In the genomic region with DNA sequence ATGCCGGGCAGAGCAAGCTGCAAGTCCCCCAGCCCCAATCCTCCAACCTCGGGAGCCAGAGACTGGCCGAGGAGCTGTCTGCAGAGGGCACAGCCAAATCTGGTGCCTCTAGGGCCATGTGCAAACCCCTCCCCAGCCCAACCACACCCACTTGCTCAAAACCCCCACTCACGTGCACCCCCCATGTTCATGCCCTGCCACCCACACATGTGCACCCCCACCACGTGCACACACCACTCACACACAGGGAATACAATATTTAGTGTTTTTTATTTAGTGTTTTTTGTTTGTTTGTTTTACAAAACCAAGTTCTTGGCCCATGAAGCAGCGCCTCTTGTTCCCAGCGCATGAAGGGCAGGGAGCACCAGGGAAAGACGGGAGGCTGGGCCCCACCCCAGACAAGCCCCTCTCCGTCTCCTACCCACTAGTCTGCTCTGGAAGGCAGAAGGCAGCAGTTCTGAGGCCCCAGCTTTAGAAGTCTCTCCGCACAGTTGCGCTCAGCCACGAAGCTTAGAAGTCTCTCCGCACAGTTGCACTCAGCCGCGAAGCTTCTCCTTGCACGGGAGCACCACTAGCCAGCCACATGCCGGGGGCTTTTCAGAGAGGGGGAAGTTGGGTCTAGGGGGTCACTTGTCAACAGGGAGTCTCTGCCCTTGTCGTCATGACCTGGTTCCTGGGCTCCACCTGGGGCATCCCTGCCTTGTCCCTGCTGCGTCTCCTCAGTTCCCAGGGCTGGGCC, we compare ENCODE assay signal across 13 cellular contexts.
DNase-seq lines count a peak whose midpoint lies in the region; ATAC-seq and TF ChIP-seq lines count a peak whose summit lies in the region.
"Had no signal": no experiment of that assay in that cellular context is flagged by ENCODE, and none has a peak within 500 bp of the region (broad histone marks: within the 10 kb centered on the region; RNA-seq: fewer than 3 reads in every experiment).

No MANE protein-coding gene starts in this region.

- H3K9me3 ChIP-seq in GM23248 (ENCODE audit: low read depth) = no peaks in the 10 kb centered on the region

- H3K27ac Mint-ChIP-seq in nephron progenitor cell = no peak overlapping the region
- H3K27ac Mint-ChIP-seq in stimulated activated memory B cell treated with anti-CD40 and anti-IgM and Interleukin-4, amounts not matched to agents 10 μg/mL and 1 μg/mL and 100 μg/mL, for 72 hours = no peak overlapping the region

- peaks cover 21% of the 10 kb centered on the region for H3K4me1 Mint-ChIP-seq in nephron progenitor cell
- no peaks in the 10 kb centered on the region for H3K4me1 Mint-ChIP-seq in stimulated activated memory B cell treated with anti-CD40 and anti-IgM and Interleukin-4, amounts not matched to agents 10 μg/mL and 1 μg/mL and 100 μg/mL, for 72 hours

- H3K36me3 Mint-ChIP-seq in nephron progenitor cell (ENCODE audit: low read depth) = no peaks in the 10 kb centered on the region
- H3K36me3 Mint-ChIP-seq in stimulated activated memory B cell treated with anti-CD40 and anti-IgM and Interleukin-4, amounts not matched to agents 10 μg/mL and 1 μg/mL and 100 μg/mL, for 72 hours = no peaks in the 10 kb centered on the region

- TF ChIP-seq CTCF in nephron progenitor cell (IDR thresholded peaks at IDR 0.05) (no peak), GM13977 (IDR thresholded peaks at IDR 0.05; ENCODE audit: extremely low read depth, insufficient read depth, missing control alignments) (no peak)

- no peak overlapping the region for H3K4me2 ChIP-seq in GM23248 (ENCODE audit: unreplicated experiment)

- H3K9me2 ChIP-seq in GM23248 (ENCODE audit: insufficient read depth) = no peaks in the 10 kb centered on the region

- peak; percentile 28 for DNase-seq in activated CD8-positive, alpha-beta memory T cell treated with anti-CD3 and anti-CD28 coated beads for 24 hours
- DNase-seq in activated CD8-positive, alpha-beta memory T cell treated with anti-CD3 and anti-CD28 coated beads, Interleukin-2, amount 50 U/mL, for 4 hours = no peak
- peak; percentile 41 for DNase-seq in activated CD8-positive, alpha-beta memory T cell treated with anti-CD3 and anti-CD28 coated beads, Interleukin-2, amount 50 U/mL, for 48 hours
- DNase-seq in nephron progenitor cell (peak; percentile 44), GM13977 (ENCODE audit: low spot score) (no peak), GM23248 (no peak), NCI-H2081 treated with DMSO at 0.1 percent for 48 hours (lab: John Stamatoyannopoulos, UW) (no peak)
- DNase-seq: GF-D8, NCI-H187, NCI-H2171, NCI-H446, NCI-H748 treated with DMSO at 0.1 percent for 48 hours had no signal

- H2AFZ ChIP-seq in GM23248 = no peak overlapping the region

- no peaks in the 10 kb centered on the region for H3K4me1 ChIP-seq in GM23248 (ENCODE audit: insufficient read depth)

- 51 to 55% methylated on average over 15 to 18 of the region's 19 CpGs for WGBS in GM23248 (ENCODE audit: low coverage in 1 of 2, low lambda C conversion rate in 2 of 2, missing lambda C conversion rate in 2 of 2), 2 experiments

- peaks cover 3% of the 10 kb centered on the region for H3K9me3 Mint-ChIP-seq in nephron progenitor cell
- H3K9me3 Mint-ChIP-seq in stimulated activated memory B cell treated with anti-CD40 and anti-IgM and Interleukin-4, amounts not matched to agents 10 μg/mL and 1 μg/mL and 100 μg/mL, for 72 hours = peaks cover 4% of the 10 kb centered on the region

- H3F3A ChIP-seq in GM23248 (ENCODE audit: insufficient read depth) = no peaks in the 10 kb centered on the region

- no peak overlapping the region for H3K9ac ChIP-seq in GM23248

- H3K27me3 Mint-ChIP-seq in nephron progenitor cell (ENCODE audit: low read depth, poor library complexity) = peaks cover 9% of the 10 kb centered on the region
- peaks cover 31% of the 10 kb centered on the region for H3K27me3 Mint-ChIP-seq in stimulated activated memory B cell treated with anti-CD40 and anti-IgM and Interleukin-4, amounts not matched to agents 10 μg/mL and 1 μg/mL and 100 μg/mL, for 72 hours

- H3K4me3 Mint-ChIP-seq in nephron progenitor cell = no peak overlapping the region
- no peak overlapping the region for H3K4me3 Mint-ChIP-seq in stimulated activated memory B cell treated with anti-CD40 and anti-IgM and Interleukin-4, amounts not matched to agents 10 μg/mL and 1 μg/mL and 100 μg/mL, for 72 hours

- peak; percentile 2 for ATAC-seq in stimulated activated memory B cell treated with anti-CD40 and anti-IgM and Interleukin-4, amounts not matched to agents 10 μg/mL and 1 μg/mL and 100 μg/mL, for 72 hours

- no peaks in the 10 kb centered on the region for H3K79me2 ChIP-seq in GM23248 (ENCODE audit: insufficient read depth)

- no peak overlapping the region for H3K27ac ChIP-seq in GM23248

- 0 out of 2 replicates have a peak, but pooled peaks cover 8% of the 10 kb centered on the region for H3K27me3 ChIP-seq in GM23248 (replicated peaks; ENCODE audit: insufficient read depth)

- H3K4me3 ChIP-seq in GM23248 = no peak overlapping the region

- in situ Hi-C loops in GM13977 (cut with MboI; ENCODE audit: low pct_unique_long_range_greater_than_20kb, low sequenced_read_pairs, unreplicated experiment) = no loop called here
- in situ Hi-C loops in GM23248 (cut with MboI) = no loop called here

- no peaks in the 10 kb centered on the region for H3K36me3 ChIP-seq in GM23248 (ENCODE audit: low read depth)

- H4K20me1 ChIP-seq in GM23248 (ENCODE audit: insufficient read depth) = no peaks in the 10 kb centered on the region

Comparison
In these comparisons a context has a peak if more than half of its experiments do, and no peak if none do; other contexts are left out.
1. DNase-seq: peak in activated CD8-positive, alpha-beta memory T cell treated with anti-CD3 and anti-CD28 coated beads for 24 hours (single experiment), activated CD8-positive, alpha-beta memory T cell treated with anti-CD3 and anti-CD28 coated beads, Interleukin-2, amount 50 U/mL, for 48 hours (single experiment) and nephron progenitor cell (single experiment); none in activated CD8-positive, alpha-beta memory T cell treated with anti-CD3 and anti-CD28 coated beads, Interleukin-2, amount 50 U/mL, for 4 hours (single experiment), GM13977 (single experiment), GM23248 (single experiment) and NCI-H2081 treated with DMSO at 0.1 percent for 48 hours (single experiment).